ENCODE assay signal across 18 cellular contexts in genomic region chr12:90112668-90113067, GRCh38.
"Had no signal": no experiment of that assay in that cellular context is flagged by ENCODE, and none has a peak within 500 bp of the region (broad histone marks: within the 10 kb centered on the region; RNA-seq: fewer than 3 reads in every experiment).

No MANE protein-coding gene starts in this region.

- DNase-seq: activated CD4-positive, alpha-beta T cell treated with anti-CD3 and anti-CD28 coated beads, Interleukin-2, amount 10 ng/mL, durations not matched to agents 24 days and 14 days; activated CD8-positive, alpha-beta T cell treated with anti-CD3 and anti-CD28 coated beads for 36 hours; activated naive CD4-positive, alpha-beta T cell treated with Interleukin-2 at 50 U/mL for 16 hours; activated naive CD8-positive, alpha-beta T cell treated with anti-CD3 and anti-CD28 coated beads, Interleukin-2, amount 10 ng/mL, durations not matched to agents 7 days and 5 days; activated T-cell treated with anti-CD3 and anti-CD28 coated beads, Interleukin-2, amount 50 U/mL, for 1 hour; effector CD4-positive, alpha-beta T cell; esophagus squamous epithelium; natural killer cell; ovary; right lobe of liver; stimulated activated CD4-positive, alpha-beta T cell treated with anti-CD3 and anti-CD28 coated beads, Interleukin-4, amount 100 ng/mL, for 4 hours; T-helper 9 cell; thyroid gland had no signal

- H3K9me3 Mint-ChIP-seq: activated CD4-positive, alpha-beta T cell treated with anti-CD3 and anti-CD28 coated beads, Interleukin-2, amount 10 ng/mL, durations not matched to agents 24 days and 14 days; activated CD8-positive, alpha-beta T cell treated with anti-CD3 and anti-CD28 coated beads for 36 hours; activated T-helper 2 cell treated with anti-CD3 and anti-CD28 coated beads, Interferon-gamma antibody, Interleukin-2, Interleukin-4, amounts not matched to agents 10 μg/mL and 5 μg/mL and 100 μg/mL, durations not matched to agents 14 hours and 24 hours and 36 hours; central memory CD8-positive, alpha-beta T cell; natural killer cell had no signal

- H3K27me3 ChIP-seq: esophagus squamous epithelium, ovary, right lobe of liver, thyroid gland had no signal

- H3K4me1 Mint-ChIP-seq: activated CD4-positive, alpha-beta T cell treated with anti-CD3 and anti-CD28 coated beads, Interleukin-2, amount 10 ng/mL, durations not matched to agents 24 days and 14 days; activated naive CD8-positive, alpha-beta T cell treated with anti-CD3 and anti-CD28 coated beads, Interleukin-2, amount 10 ng/mL, durations not matched to agents 7 days and 5 days; central memory CD8-positive, alpha-beta T cell; natural killer cell; stimulated activated memory B cell treated with anti-CD40 and anti-IgM and Interleukin-4, amounts not matched to agents 10 μg/mL and 1 μg/mL and 100 μg/mL, for 72 hours had no signal

- H3K27ac ChIP-seq: coronary artery, esophagus squamous epithelium, ovary, right lobe of liver, thyroid gland had no signal

- H3K27ac Mint-ChIP-seq: activated CD4-positive, alpha-beta T cell treated with anti-CD3 and anti-CD28 coated beads, Interleukin-2, amount 10 ng/mL, durations not matched to agents 24 days and 14 days; activated CD8-positive, alpha-beta T cell treated with anti-CD3 and anti-CD28 coated beads for 36 hours; activated naive CD8-positive, alpha-beta T cell treated with anti-CD3 and anti-CD28 coated beads, Interleukin-2, amount 10 ng/mL, durations not matched to agents 7 days and 5 days; activated T-helper 2 cell treated with anti-CD3 and anti-CD28 coated beads, Interferon-gamma antibody, Interleukin-2, Interleukin-4, amounts not matched to agents 10 μg/mL and 5 μg/mL and 100 μg/mL, durations not matched to agents 14 hours and 24 hours and 36 hours; natural killer cell; stimulated activated memory B cell treated with anti-CD40 and anti-IgM and Interleukin-4, amounts not matched to agents 10 μg/mL and 1 μg/mL and 100 μg/mL, for 72 hours had no signal

- H3K36me3 ChIP-seq: esophagus squamous epithelium, ovary, right lobe of liver, thyroid gland had no signal

- H3K27me3 Mint-ChIP-seq: activated CD8-positive, alpha-beta T cell treated with anti-CD3 and anti-CD28 coated beads for 36 hours; activated naive CD8-positive, alpha-beta T cell treated with anti-CD3 and anti-CD28 coated beads, Interleukin-2, amount 10 ng/mL, durations not matched to agents 7 days and 5 days; central memory CD8-positive, alpha-beta T cell; stimulated activated memory B cell treated with anti-CD40 and anti-IgM and Interleukin-4, amounts not matched to agents 10 μg/mL and 1 μg/mL and 100 μg/mL, for 72 hours had no signal

- H3K4me3 ChIP-seq: ovary, right lobe of liver, smooth muscle cell, thyroid gland had no signal

- ATAC-seq: activated CD8-positive, alpha-beta T cell treated with anti-CD3 and anti-CD28 coated beads for 36 hours; natural killer cell; right lobe of liver; stimulated activated memory B cell treated with anti-CD40 and anti-IgM and Interleukin-4, amounts not matched to agents 10 μg/mL and 1 μg/mL and 100 μg/mL, for 72 hours had no signal

- H3K4me2 ChIP-seq: smooth muscle cell had no signal

- H3K4me3 Mint-ChIP-seq: activated CD4-positive, alpha-beta T cell treated with anti-CD3 and anti-CD28 coated beads, Interleukin-2, amount 10 ng/mL, durations not matched to agents 24 days and 14 days; activated CD8-positive, alpha-beta T cell treated with anti-CD3 and anti-CD28 coated beads for 36 hours; activated naive CD8-positive, alpha-beta T cell treated with anti-CD3 and anti-CD28 coated beads, Interleukin-2, amount 10 ng/mL, durations not matched to agents 7 days and 5 days; central memory CD8-positive, alpha-beta T cell; natural killer cell; stimulated activated memory B cell treated with anti-CD40 and anti-IgM and Interleukin-4, amounts not matched to agents 10 μg/mL and 1 μg/mL and 100 μg/mL, for 72 hours had no signal

- H3K36me3 Mint-ChIP-seq: activated naive CD8-positive, alpha-beta T cell treated with anti-CD3 and anti-CD28 coated beads, Interleukin-2, amount 10 ng/mL, durations not matched to agents 7 days and 5 days; natural killer cell; stimulated activated memory B cell treated with anti-CD40 and anti-IgM and Interleukin-4, amounts not matched to agents 10 μg/mL and 1 μg/mL and 100 μg/mL, for 72 hours had no signal

- H3K9me3 ChIP-seq: esophagus squamous epithelium, ovary, right lobe of liver, thyroid gland had no signal

- H3K4me1 ChIP-seq: esophagus squamous epithelium, right lobe of liver, thyroid gland had no signal
